ENCODE assay signal across 10 cellular contexts in genomic region chr20:38031957-38032356, GRCh38. TPM values are rescaled to one million over a fixed set of nuclear protein-coding genes. Genes with fewer than 3 reads are reported as not detected.
A peak's percentile ranks its signal among the peaks of the same experiment; 100 is the strongest.
DNase-seq lines count a peak whose midpoint lies in the region; ATAC-seq and TF ChIP-seq lines count a peak whose summit lies in the region.
"Had no signal": no experiment of that assay in that cellular context is flagged by ENCODE, and none has a peak within 500 bp of the region (broad histone marks: within the 10 kb centered on the region; RNA-seq: fewer than 3 reads in every experiment).

No MANE protein-coding gene starts in this region.

- no peak for DNase-seq in activated CD4-positive, alpha-beta T cell treated with anti-CD3 and anti-CD28 coated beads, Interleukin-2, amount 10 ng/mL, durations not matched to agents 7 days and 5 days
- DNase-seq in activated CD4-positive, alpha-beta T cell treated with anti-CD3 and anti-CD28 coated beads for 4 hours = no peak
- DNase-seq in PC-3 = peak; percentile 20
- no peak for DNase-seq in effector memory CD8-positive, alpha-beta T cell
- no peak for DNase-seq in gastrocnemius medialis
- DNase-seq in AG08395 (ENCODE audit: low spot score) = no peak
- DNase-seq in RWPE1 (ENCODE audit: low spot score) = no peak
- no peak for DNase-seq in GDM1 (lab: John Stamatoyannopoulos, UW)
- DNase-seq: islet precursor cell, NCI-H2029 had no signal

- no TSS peak for BruUV-seq in PC-3 (replicated peaks; lab: Mats Ljungman, UMichigan)

- H2AFZ ChIP-seq in PC-3 (ENCODE audit: low read length) = no peak overlapping the region

- H3K27me3 ChIP-seq in PC-3 (ENCODE audit: low read length) (no peaks in the 10 kb centered on the region), gastrocnemius medialis (no peaks in the 10 kb centered on the region)

- H3K36me3 Mint-ChIP-seq in activated CD4-positive, alpha-beta T cell treated with anti-CD3 and anti-CD28 coated beads, Interleukin-2, amount 10 ng/mL, durations not matched to agents 7 days and 5 days (ENCODE audit: low read depth) = peaks cover 30% of the 10 kb centered on the region
- peaks cover 20% of the 10 kb centered on the region for H3K36me3 Mint-ChIP-seq in effector memory CD8-positive, alpha-beta T cell (ENCODE audit: insufficient read depth)

- no peak for TF ChIP-seq POLR2A in gastrocnemius medialis (IDR thresholded peaks at IDR 0.05)

- peaks cover 4% of the 10 kb centered on the region for H4K20me1 ChIP-seq in PC-3 (ENCODE audit: low read length)

- H3K36me3 ChIP-seq in PC-3 (ENCODE audit: low read depth, low read length) (peaks cover 11% of the 10 kb centered on the region; the same call in 1 of the 2 replicates), gastrocnemius medialis (peaks cover 0 to 9% of the 10 kb centered on the region in 2 donors)

- H3F3A ChIP-seq in PC-3 (ENCODE audit: low read length, unreplicated experiment) = no peaks in the 10 kb centered on the region

- H3K4me2 ChIP-seq in PC-3 (ENCODE audit: low read length) = peak overlapping the region; percentile 86

- H3K27ac Mint-ChIP-seq in activated CD4-positive, alpha-beta T cell treated with anti-CD3 and anti-CD28 coated beads, Interleukin-2, amount 10 ng/mL, durations not matched to agents 7 days and 5 days = peak overlapping the region; percentile 99
- peak overlapping the region; percentile 14 to 99 for H3K27ac Mint-ChIP-seq in effector memory CD8-positive, alpha-beta T cell

- intact Hi-C loops in PC-3 (cut with micrococcal nuclease) = no loop called here
- intact Hi-C loops in gastrocnemius medialis (cut with DNase I; ENCODE audit: low total_unique reads) = loop anchor here (2.0 kb wide), 1 partner anchor 43 kb away; no protein-coding TSS in a partner anchor

- no peaks in the 10 kb centered on the region for H3K9me3 ChIP-seq in PC-3 (ENCODE audit: low read length)
- no peaks in the 10 kb centered on the region for H3K9me3 ChIP-seq in gastrocnemius medialis

- peaks cover 50% of the 10 kb centered on the region for H3K4me1 ChIP-seq in PC-3 (ENCODE audit: insufficient read depth, low read length)
- peaks cover 47 to 53% of the 10 kb centered on the region in 2 donors for H3K4me1 ChIP-seq in gastrocnemius medialis

- CTCF ChIA-PET in activated CD4-positive, alpha-beta T cell treated with anti-CD3 and anti-CD28 coated beads, Interleukin-2, amount 10 ng/mL, durations not matched to agents 7 days and 5 days (lab: Charles Lee) = interaction anchor here (1.7 to 2.3 kb wide), 2 partner anchors 11 to 33 kb away, joined by 3 to 7 read pairs; no protein-coding TSS in a partner anchor
- CTCF ChIA-PET in PC-3 (lab: Charles Lee) = no interaction called here
- CTCF ChIA-PET in RWPE1 (lab: Yijun Ruan, JAX) = interaction anchor here (1.5 to 1.9 kb wide), 2 partner anchors 12 to 189 kb away, joined by 8 to 12 read pairs; no protein-coding TSS in a partner anchor

- TF ChIP-seq CTCF in PC-3 (conservative IDR thresholded peaks at IDR 0.05; ENCODE audit: low read depth, low read length) (no peak), gastrocnemius medialis (IDR thresholded peaks at IDR 0.05 in 4 of 5, conservative IDR thresholded peaks at IDR 0.05 in 1 of 5) (no peak), RWPE1 (conservative IDR thresholded peaks at IDR 0.05; ENCODE audit: low read depth) (no peak)

- ATAC-seq in PC-3 (no peak), gastrocnemius medialis (no peak)
- ATAC-seq in effector memory CD8-positive, alpha-beta T cell (replicated peaks) = no peak

- peak overlapping the region; percentile 94 for H3K4me3 ChIP-seq in PC-3 (ENCODE audit: low read length)
- H3K4me3 ChIP-seq in gastrocnemius medialis = peak overlapping the region in 3 of 4 donors; percentile 77 to 98 (median 92)

- H3K9me3 Mint-ChIP-seq in activated CD4-positive, alpha-beta T cell treated with anti-CD3 and anti-CD28 coated beads, Interleukin-2, amount 10 ng/mL, durations not matched to agents 7 days and 5 days = peaks cover 3% of the 10 kb centered on the region
- H3K9me3 Mint-ChIP-seq in effector memory CD8-positive, alpha-beta T cell = no peaks in the 10 kb centered on the region

- peaks cover 60% of the 10 kb centered on the region for H3K4me1 Mint-ChIP-seq in activated CD4-positive, alpha-beta T cell treated with anti-CD3 and anti-CD28 coated beads, Interleukin-2, amount 10 ng/mL, durations not matched to agents 7 days and 5 days
- peaks cover 41 to 50% of the 10 kb centered on the region in 2 donors for H3K4me1 Mint-ChIP-seq in effector memory CD8-positive, alpha-beta T cell (ENCODE audit: low read depth in 2 of 2)

- no peaks in the 10 kb centered on the region for H3K9me2 ChIP-seq in PC-3 (replicated peaks; ENCODE audit: low read length)

- H3K27me3 Mint-ChIP-seq in activated CD4-positive, alpha-beta T cell treated with anti-CD3 and anti-CD28 coated beads, Interleukin-2, amount 10 ng/mL, durations not matched to agents 7 days and 5 days = no peaks in the 10 kb centered on the region
- H3K27me3 Mint-ChIP-seq in effector memory CD8-positive, alpha-beta T cell = no peaks in the 10 kb centered on the region

- in situ Hi-C loops in gastrocnemius medialis (cut with MboI; ENCODE audit: low sequenced_read_pairs in 4 of 4) = loop anchor here in 1 of 4 donors (25.0 kb wide), 1 partner anchor 405 kb away; the partner anchor contains the start of gene SNHG17

- H3K27ac ChIP-seq in PC-3 (ENCODE audit: low read length) (no peak overlapping the region), gastrocnemius medialis (peak overlapping the region in 2 of 4 donors; percentile 96), RWPE1 (no peak overlapping the region)

- H3K79me2 ChIP-seq in PC-3 (ENCODE audit: low read length) = peaks cover 100% of the 10 kb centered on the region

- H3K4me3 Mint-ChIP-seq in activated CD4-positive, alpha-beta T cell treated with anti-CD3 and anti-CD28 coated beads, Interleukin-2, amount 10 ng/mL, durations not matched to agents 7 days and 5 days = peak overlapping the region; percentile 97
- peak overlapping the region; percentile 93 to 97 for H3K4me3 Mint-ChIP-seq in effector memory CD8-positive, alpha-beta T cell

- peak overlapping the region; percentile 98 for H3K9ac ChIP-seq in PC-3 (ENCODE audit: low read length)

- POLR2A ChIA-PET in activated CD4-positive, alpha-beta T cell treated with anti-CD3 and anti-CD28 coated beads, Interleukin-2, amount 10 ng/mL, durations not matched to agents 7 days and 5 days (lab: Charles Lee) = no interaction called here
- POLR2A ChIA-PET in PC-3 (lab: Charles Lee; ENCODE audit: unreplicated experiment) (no interaction called here), RWPE1 (lab: Yijun Ruan, JAX; ENCODE audit: low non-redundant PET) (no interaction called here)

RNA-seq across cellular contexts. Expression of gene TTI1, which starts 1.3 kb away (rescaled TPM):
- 10 to 100 TPM; 30.2 to 32.4 TPM for total RNA-seq in activated CD4-positive, alpha-beta T cell treated with anti-CD3 and anti-CD28 coated beads, Interleukin-2, amount 10 ng/mL, durations not matched to agents 7 days and 5 days
- total RNA-seq in PC-3 (2014; rRNA removed) (21.8 and 23.2 TPM in 2 replicates), gastrocnemius medialis (10 to 100 TPM; 14.8 to 25.4 (median 20.3) TPM)

RNA-seq across cellular contexts. Expression of gene RPRD1B, which starts 1.6 kb away (rescaled TPM):
- 10 to 100 TPM; 35.9 to 37.0 TPM for total RNA-seq in activated CD4-positive, alpha-beta T cell treated with anti-CD3 and anti-CD28 coated beads, Interleukin-2, amount 10 ng/mL, durations not matched to agents 7 days and 5 days
- 40.1 and 43.6 TPM in 2 replicates for total RNA-seq in PC-3 (2014; rRNA removed)
- total RNA-seq in gastrocnemius medialis = 10 to 100 TPM; 25.2 to 61.0 (median 40.6) TPM
